In genomic region chr18:60018134-60018533, GRCh38 we compare ENCODE assay signal across 8 cellular contexts.
DNase-seq lines count a peak whose midpoint lies in the region; ATAC-seq and TF ChIP-seq lines count a peak whose summit lies in the region.
"Not testable (repeated sequence)": the region's sequence is repeated elsewhere in the genome, so short reads cannot be mapped to it uniquely, and the experiment has no call there.

No MANE protein-coding gene starts in this region.

- peaks cover 25% of the 10 kb centered on the region for H3K4me1 Mint-ChIP-seq in GM23338

- H3K9me2 ChIP-seq in GM23338 (ENCODE audit: insufficient read depth): not testable (repeated sequence)

- DNase-seq in COLO668 (lab: John Stamatoyannopoulos, UW; ENCODE audit: unreplicated experiment) (peak; percentile 24), GM23338 (ENCODE audit: low spot score) (peak; percentile 47), NCI-H1048 (lab: John Stamatoyannopoulos, UW) (peak; percentile 55), NCI-H2171 (lab: John Stamatoyannopoulos, UW) (peak; percentile 17), NCI-H69 (lab: John Stamatoyannopoulos, UW) (peak; percentile 78), cerebellar cortex (ENCODE audit: low spot score) (peak; percentile 8), middle frontal gyrus (ENCODE audit: extremely low spot score, low spot score) (peak; percentile 100)
- not testable (repeated sequence) for DNase-seq in RWPE2 (ENCODE audit: low spot score)

- not testable (repeated sequence) for H3K27me3 Mint-ChIP-seq in GM23338 (ENCODE audit: insufficient read depth, low read depth, poor library complexity)

- not testable (repeated sequence) for H3K4me3 Mint-ChIP-seq in GM23338

- TF ChIP-seq CTCF in GM23338 (conservative IDR thresholded peaks at IDR 0.05; ENCODE audit: low read depth in 2 of 2); RWPE2 (IDR thresholded peaks at IDR 0.05; ENCODE audit: poor library complexity, severe bottlenecking): not testable (repeated sequence)

- H3K4me3 ChIP-seq in GM23338; RWPE2 (ENCODE audit: severe bottlenecking): not testable (repeated sequence)

- H3K4me1 ChIP-seq in GM23338 (ENCODE audit: insufficient read depth) (peaks cover 10% of the 10 kb centered on the region), RWPE2 (ENCODE audit: insufficient read depth, poor library complexity, severe bottlenecking) (peaks cover 14% of the 10 kb centered on the region)

- ATAC-seq in GM23338; RWPE2 (ENCODE audit: low read depth): not testable (repeated sequence)

- not testable (repeated sequence) for H3K9me3 ChIP-seq in RWPE2 (ENCODE audit: severe bottlenecking)

- H3K9me3 Mint-ChIP-seq in GM23338: not testable (repeated sequence)

- not testable (repeated sequence) for H4K20me1 ChIP-seq in GM23338 (replicated peaks; ENCODE audit: insufficient read depth)

- not testable (repeated sequence) for H3K79me2 ChIP-seq in GM23338 (replicated peaks; ENCODE audit: insufficient read depth)

- not testable (repeated sequence) for H3K27ac Mint-ChIP-seq in GM23338

- not testable (repeated sequence) for H2AFZ ChIP-seq in GM23338

- not testable (repeated sequence) for H3K27ac ChIP-seq in GM23338 (ENCODE audit: low read depth)
- peak overlapping the region; percentile 51 for H3K27ac ChIP-seq in RWPE2 (ENCODE audit: poor library complexity, severe bottlenecking)

- not testable (repeated sequence) for H3K4me2 ChIP-seq in GM23338

- not testable (repeated sequence) for H3K36me3 ChIP-seq in GM23338 (ENCODE audit: insufficient read depth); RWPE2 (ENCODE audit: low read depth)

- H3K36me3 Mint-ChIP-seq in GM23338 (ENCODE audit: low read depth): not testable (repeated sequence)

- not testable (repeated sequence) for H3F3A ChIP-seq in GM23338 (replicated peaks; ENCODE audit: low read depth)

- H3K27me3 ChIP-seq in GM23338 (ENCODE audit: insufficient read depth); RWPE2 (ENCODE audit: insufficient read depth, poor library complexity, severe bottlenecking): not testable (repeated sequence)
